Comparison of ENCODE assay signal across 8 cellular contexts in the genomic region with DNA sequence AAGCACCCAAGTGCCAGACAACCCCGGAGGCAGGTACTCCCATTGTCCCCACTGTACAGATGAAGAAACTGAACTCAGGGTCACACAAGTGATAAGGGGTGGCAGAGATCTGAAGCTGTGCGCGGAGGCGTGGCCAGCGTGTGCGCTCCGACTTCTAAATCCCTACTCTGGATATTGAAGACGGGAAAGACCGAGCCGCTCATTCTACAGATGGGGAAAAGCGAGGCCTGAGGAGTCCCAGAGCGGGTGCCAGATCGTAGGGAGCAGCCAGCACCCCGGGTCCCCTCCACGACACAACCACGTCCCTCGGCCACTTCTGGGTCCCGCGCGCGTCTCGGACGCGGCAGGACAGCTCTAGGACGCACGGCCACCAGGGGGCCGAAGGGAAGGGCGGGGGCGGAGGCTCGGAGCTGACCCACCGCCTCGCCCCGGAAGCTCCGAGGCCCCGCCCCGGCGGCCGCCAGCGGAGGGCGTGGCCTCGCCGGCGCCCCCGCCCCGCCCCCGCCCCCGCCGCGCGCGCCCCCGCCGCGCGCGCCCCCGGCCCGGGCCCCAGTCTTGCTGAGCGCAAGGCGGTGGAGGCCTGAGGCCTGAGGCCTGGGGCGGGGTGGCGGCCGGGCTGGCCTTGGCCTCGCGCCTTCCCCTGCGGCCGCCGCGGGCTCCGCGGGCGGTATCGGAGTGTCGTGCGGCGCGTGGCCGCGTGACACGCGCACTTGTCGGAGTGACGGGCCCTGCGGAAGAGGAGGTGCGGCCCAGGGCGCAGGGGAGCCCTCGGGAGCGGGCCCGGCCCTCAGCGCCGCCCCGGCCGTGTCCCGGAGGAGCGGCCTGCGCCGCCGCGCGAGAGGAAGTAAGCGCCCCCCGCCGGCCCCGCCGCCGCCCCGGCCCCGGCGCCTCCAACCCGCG. TPM values are rescaled to one million over a fixed set of nuclear protein-coding genes. Genes with fewer than 3 reads are reported as not detected.
DNase-seq lines count a peak whose midpoint lies in the region; ATAC-seq and TF ChIP-seq lines count a peak whose summit lies in the region.

A gene with protein sequence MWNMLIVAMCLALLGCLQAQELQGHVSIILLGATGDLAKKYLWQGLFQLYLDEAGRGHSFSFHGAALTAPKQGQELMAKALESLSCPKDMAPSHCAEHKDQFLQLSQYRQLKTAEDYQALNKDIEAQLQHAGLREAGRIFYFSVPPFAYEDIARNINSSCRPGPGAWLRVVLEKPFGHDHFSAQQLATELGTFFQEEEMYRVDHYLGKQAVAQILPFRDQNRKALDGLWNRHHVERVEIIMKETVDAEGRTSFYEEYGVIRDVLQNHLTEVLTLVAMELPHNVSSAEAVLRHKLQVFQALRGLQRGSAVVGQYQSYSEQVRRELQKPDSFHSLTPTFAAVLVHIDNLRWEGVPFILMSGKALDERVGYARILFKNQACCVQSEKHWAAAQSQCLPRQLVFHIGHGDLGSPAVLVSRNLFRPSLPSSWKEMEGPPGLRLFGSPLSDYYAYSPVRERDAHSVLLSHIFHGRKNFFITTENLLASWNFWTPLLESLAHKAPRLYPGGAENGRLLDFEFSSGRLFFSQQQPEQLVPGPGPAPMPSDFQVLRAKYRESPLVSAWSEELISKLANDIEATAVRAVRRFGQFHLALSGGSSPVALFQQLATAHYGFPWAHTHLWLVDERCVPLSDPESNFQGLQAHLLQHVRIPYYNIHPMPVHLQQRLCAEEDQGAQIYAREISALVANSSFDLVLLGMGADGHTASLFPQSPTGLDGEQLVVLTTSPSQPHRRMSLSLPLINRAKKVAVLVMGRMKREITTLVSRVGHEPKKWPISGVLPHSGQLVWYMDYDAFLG (plus strand): TSS at position 552 of the 900 bp plus-strand sequence. CDS start 10,161 bp downstream, outside the sequence.

- peak within 1 kb of the TSS; percentile 87 for H3K4me2 ChIP-seq in GM23338

- H3K9me2 ChIP-seq in GM23338 (ENCODE audit: insufficient read depth) = no peaks in the 10 kb centered on the region

- peak within 1 kb of the TSS; percentile 85 for H3K4me3 Mint-ChIP-seq in GM23338

- no peaks in the 10 kb centered on the region for H3K9me3 Mint-ChIP-seq in GM23338

- H4K20me1 ChIP-seq in GM23338 (replicated peaks; ENCODE audit: insufficient read depth) = no peaks in the 10 kb centered on the region

- peak within 1 kb of the TSS; percentile 96 for H2AFZ ChIP-seq in GM23338

- ATAC-seq in GM23338 = peak; percentile 71
- ATAC-seq in right cardiac atrium = peak; percentile 83 to 84
- ATAC-seq in aorta (ENCODE audit: low FRiP score) = peak; percentile 91

- peaks cover 5% of the 10 kb centered on the region for H3K27me3 Mint-ChIP-seq in GM23338 (ENCODE audit: insufficient read depth, low read depth, poor library complexity)

- H3F3A ChIP-seq in GM23338 (replicated peaks; ENCODE audit: low read depth) = peaks cover 4% of the 10 kb centered on the region; the same call in 1 of the 2 replicates

- H3K36me3 Mint-ChIP-seq in GM23338 (ENCODE audit: low read depth) = no peaks in the 10 kb centered on the region; the same call in 2 of the 3 replicates

- H3K36me3 ChIP-seq in GM23338 (ENCODE audit: insufficient read depth) = no peaks in the 10 kb centered on the region
- H3K36me3 ChIP-seq in aorta (ENCODE audit: control insufficient read depth in 1 of 2, insufficient read depth in 2 of 2, low read length in 1 of 2) = no peaks in the 10 kb centered on the region

- H3K4me1 ChIP-seq in GM23338 (ENCODE audit: insufficient read depth) = peaks cover 2% of the 10 kb centered on the region
- peaks cover 2% of the 10 kb centered on the region for H3K4me1 ChIP-seq in right cardiac atrium (ENCODE audit: control insufficient read depth, insufficient read depth, low read length)
- peaks cover 0 to 4% of the 10 kb centered on the region in 2 donors for H3K4me1 ChIP-seq in aorta (ENCODE audit: control insufficient read depth in 1 of 2, insufficient read depth in 2 of 2, low read length in 2 of 2)

- H3K4me3 ChIP-seq in GM23338 (peak within 1 kb of the TSS; percentile 73), LNCaP clone FGC (ENCODE audit: low read depth, low read length) (peak within 1 kb of the TSS; percentile 85), right cardiac atrium (ENCODE audit: low read length) (peak within 1 kb of the TSS; percentile 99), aorta (ENCODE audit: low read length in 2 of 2) (peak within 1 kb of the TSS; percentile 74 to 91)

- H3K4me1 Mint-ChIP-seq in GM23338 = peaks cover 11% of the 10 kb centered on the region

- DNase-seq in GM10266 (ENCODE audit: extremely low spot score) (peak; percentile 99), GM23338 (ENCODE audit: low spot score) (peak; percentile 88), LNCaP clone FGC (ENCODE audit: low read depth) (no peak), T-helper 2 cell (peak; percentile 47 to 86 (median 70)), right cardiac atrium (peak; percentile 91 to 96 (median 95)), renal cortical epithelial cell (ENCODE audit: low read depth) (peak; percentile 38), aorta (peak; percentile 92 to 97)

- H3K27me3 ChIP-seq in GM23338 (ENCODE audit: insufficient read depth) (no peaks in the 10 kb centered on the region), right cardiac atrium (ENCODE audit: control insufficient read depth, insufficient read depth) (no peaks in the 10 kb centered on the region), aorta (ENCODE audit: control insufficient read depth in 1 of 2, insufficient read depth in 2 of 2, low read length in 1 of 2) (no peaks in the 10 kb centered on the region)

- H3K27ac Mint-ChIP-seq in GM23338 = no peak within 1 kb of the TSS

- peak; percentile 87 for TF ChIP-seq CTCF in GM10266 (IDR thresholded peaks at IDR 0.05; ENCODE audit: control insufficient read depth, insufficient read depth, low read depth, missing control alignments)
- TF ChIP-seq CTCF in GM23338 (conservative IDR thresholded peaks at IDR 0.05; ENCODE audit: low read depth in 2 of 2) = peak; percentile 54 to 56
- TF ChIP-seq CTCF in LNCaP clone FGC (IDR thresholded peaks at IDR 0.05; ENCODE audit: control insufficient read depth, extremely low read depth, insufficient read depth) = peak; percentile 84

- intact Hi-C loops in right cardiac atrium (cut with DNase I) (no loop called here), aorta (cut with DNase I) (no loop called here)

- H3K9me3 ChIP-seq in right cardiac atrium (ENCODE audit: control insufficient read depth, low read length) (no peaks in the 10 kb centered on the region), aorta (ENCODE audit: control insufficient read depth, low read length) (no peaks in the 10 kb centered on the region)

- no peaks in the 10 kb centered on the region for H3K79me2 ChIP-seq in GM23338 (replicated peaks; ENCODE audit: insufficient read depth)

- WGBS in right cardiac atrium = under 1% methylated on average over 99 of the region's 111 CpGs
- 1 to 2% methylated on average over 44 to 111 of the region's 111 CpGs for WGBS in aorta, 2 donors

- peak within 1 kb of the TSS; percentile 55; the same call in 1 of the 2 replicates for H3K27ac ChIP-seq in GM23338 (ENCODE audit: low read depth)
- H3K27ac ChIP-seq in angular gyrus (ENCODE audit: low read depth, low read length) = peak within 1 kb of the TSS; percentile 88
- H3K27ac ChIP-seq in right cardiac atrium (ENCODE audit: low read length) = peak within 1 kb of the TSS; percentile 95
- H3K27ac ChIP-seq in aorta (ENCODE audit: low read depth in 1 of 2, low read length in 2 of 2) = peak within 1 kb of the TSS; percentile 93 to 97

TF ChIP-seq in GM23338, 12 proteins besides CTCF, POLR2A, EP300 and RAD21 (continues in another document):
- TF ChIP-seq, protein P1, sequence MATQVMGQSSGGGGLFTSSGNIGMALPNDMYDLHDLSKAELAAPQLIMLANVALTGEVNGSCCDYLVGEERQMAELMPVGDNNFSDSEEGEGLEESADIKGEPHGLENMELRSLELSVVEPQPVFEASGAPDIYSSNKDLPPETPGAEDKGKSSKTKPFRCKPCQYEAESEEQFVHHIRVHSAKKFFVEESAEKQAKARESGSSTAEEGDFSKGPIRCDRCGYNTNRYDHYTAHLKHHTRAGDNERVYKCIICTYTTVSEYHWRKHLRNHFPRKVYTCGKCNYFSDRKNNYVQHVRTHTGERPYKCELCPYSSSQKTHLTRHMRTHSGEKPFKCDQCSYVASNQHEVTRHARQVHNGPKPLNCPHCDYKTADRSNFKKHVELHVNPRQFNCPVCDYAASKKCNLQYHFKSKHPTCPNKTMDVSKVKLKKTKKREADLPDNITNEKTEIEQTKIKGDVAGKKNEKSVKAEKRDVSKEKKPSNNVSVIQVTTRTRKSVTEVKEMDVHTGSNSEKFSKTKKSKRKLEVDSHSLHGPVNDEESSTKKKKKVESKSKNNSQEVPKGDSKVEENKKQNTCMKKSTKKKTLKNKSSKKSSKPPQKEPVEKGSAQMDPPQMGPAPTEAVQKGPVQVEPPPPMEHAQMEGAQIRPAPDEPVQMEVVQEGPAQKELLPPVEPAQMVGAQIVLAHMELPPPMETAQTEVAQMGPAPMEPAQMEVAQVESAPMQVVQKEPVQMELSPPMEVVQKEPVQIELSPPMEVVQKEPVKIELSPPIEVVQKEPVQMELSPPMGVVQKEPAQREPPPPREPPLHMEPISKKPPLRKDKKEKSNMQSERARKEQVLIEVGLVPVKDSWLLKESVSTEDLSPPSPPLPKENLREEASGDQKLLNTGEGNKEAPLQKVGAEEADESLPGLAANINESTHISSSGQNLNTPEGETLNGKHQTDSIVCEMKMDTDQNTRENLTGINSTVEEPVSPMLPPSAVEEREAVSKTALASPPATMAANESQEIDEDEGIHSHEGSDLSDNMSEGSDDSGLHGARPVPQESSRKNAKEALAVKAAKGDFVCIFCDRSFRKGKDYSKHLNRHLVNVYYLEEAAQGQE (IDR thresholded peaks at IDR 0.05; ENCODE audit: unreplicated experiment) = no peak
- TF ChIP-seq ZNF331 (CRISPR knock-in tag; IDR thresholded peaks at IDR 0.05; ENCODE audit: low read depth) (no peak), POLR2AphosphoS5 (IDR thresholded peaks at IDR 0.05; ENCODE audit: low read depth) (peak; percentile 73), ZNF114 (CRISPR knock-in tag; IDR thresholded peaks at IDR 0.05) (0 out of 2 replicates have a peak, but pooled peaks have one; percentile 65)
- TF ChIP-seq, protein P2, sequence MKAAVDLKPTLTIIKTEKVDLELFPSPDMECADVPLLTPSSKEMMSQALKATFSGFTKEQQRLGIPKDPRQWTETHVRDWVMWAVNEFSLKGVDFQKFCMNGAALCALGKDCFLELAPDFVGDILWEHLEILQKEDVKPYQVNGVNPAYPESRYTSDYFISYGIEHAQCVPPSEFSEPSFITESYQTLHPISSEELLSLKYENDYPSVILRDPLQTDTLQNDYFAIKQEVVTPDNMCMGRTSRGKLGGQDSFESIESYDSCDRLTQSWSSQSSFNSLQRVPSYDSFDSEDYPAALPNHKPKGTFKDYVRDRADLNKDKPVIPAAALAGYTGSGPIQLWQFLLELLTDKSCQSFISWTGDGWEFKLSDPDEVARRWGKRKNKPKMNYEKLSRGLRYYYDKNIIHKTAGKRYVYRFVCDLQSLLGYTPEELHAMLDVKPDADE (IDR thresholded peaks at IDR 0.05) = no peak

RNA-seq across cellular contexts. Expression of the gene that starts here (rescaled TPM):
- 4.2 and 4.7 TPM in 2 replicates for total RNA-seq in GM23338 (2014; rRNA removed; shearing (Covaris generic))
- polyA plus RNA-seq in GM23338 (2016; fragmentation: Nextera tagmentation; extraction: Ambion mirVana) = 0.99 and 1.2 TPM in 2 replicates
- total RNA-seq in right cardiac atrium = 10 to 100 TPM; 29.8 to 39.8 (median 34.9) TPM
- 27.0 TPM for polyA plus RNA-seq in right cardiac atrium
- total RNA-seq in renal cortical epithelial cell = 14.8 and 31.5 TPM in 2 replicates
- total RNA-seq in aorta = 10 to 100 TPM; 62.6 to 65.4 TPM
- 10 to 100 TPM in 1 of 2 donors, 1 to 10 TPM in 1; 4.8 to 17.9 TPM for polyA plus RNA-seq in aorta
